8 cellular contexts compared by ENCODE assay signal in the genomic region with DNA sequence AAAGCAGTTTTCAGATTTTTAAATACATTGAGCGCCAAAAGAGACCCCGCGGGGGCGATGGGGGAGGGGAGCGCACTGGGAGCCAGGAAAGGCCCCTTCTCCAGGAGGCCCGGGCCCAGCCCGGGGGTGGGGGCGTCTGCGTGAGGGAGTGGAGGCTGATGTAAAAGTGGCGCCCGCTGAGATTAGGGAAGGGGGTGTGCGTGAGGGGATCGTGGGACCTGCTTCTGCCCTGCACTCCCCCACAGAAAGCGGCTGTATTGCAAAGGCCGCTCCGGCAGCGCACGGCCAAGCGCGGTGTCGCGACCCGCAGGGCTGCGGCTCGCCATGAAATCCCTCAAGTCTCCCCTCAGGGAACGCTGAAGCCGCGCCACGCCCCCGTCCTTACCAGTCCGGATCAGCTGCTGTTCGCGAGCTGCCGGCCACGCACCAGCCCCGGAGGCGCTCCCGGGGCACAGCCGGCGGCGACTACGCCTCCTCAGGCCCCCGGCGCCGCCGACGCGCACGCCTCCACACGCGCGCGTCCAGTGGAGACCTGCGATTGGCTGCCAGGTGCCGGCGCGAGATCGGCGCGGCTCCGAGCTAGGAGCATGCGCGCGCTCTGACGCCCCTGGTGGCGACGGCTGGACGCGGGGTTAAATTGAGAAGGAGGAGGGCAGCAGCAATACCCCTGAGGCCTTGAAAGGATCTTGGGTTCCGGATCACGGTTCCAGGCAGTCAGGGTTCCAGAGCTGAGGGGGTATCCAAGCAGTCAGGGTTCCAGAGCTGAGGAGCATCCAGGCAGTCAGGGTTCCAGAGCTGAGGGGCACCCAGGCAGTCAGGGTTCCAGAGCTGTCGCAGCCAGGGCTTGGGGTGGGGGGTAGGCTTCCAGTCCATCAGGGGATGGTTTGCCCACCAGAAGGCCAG.
DNase-seq lines count a peak whose midpoint lies in the region; ATAC-seq and TF ChIP-seq lines count a peak whose summit lies in the region.

A gene with protein sequence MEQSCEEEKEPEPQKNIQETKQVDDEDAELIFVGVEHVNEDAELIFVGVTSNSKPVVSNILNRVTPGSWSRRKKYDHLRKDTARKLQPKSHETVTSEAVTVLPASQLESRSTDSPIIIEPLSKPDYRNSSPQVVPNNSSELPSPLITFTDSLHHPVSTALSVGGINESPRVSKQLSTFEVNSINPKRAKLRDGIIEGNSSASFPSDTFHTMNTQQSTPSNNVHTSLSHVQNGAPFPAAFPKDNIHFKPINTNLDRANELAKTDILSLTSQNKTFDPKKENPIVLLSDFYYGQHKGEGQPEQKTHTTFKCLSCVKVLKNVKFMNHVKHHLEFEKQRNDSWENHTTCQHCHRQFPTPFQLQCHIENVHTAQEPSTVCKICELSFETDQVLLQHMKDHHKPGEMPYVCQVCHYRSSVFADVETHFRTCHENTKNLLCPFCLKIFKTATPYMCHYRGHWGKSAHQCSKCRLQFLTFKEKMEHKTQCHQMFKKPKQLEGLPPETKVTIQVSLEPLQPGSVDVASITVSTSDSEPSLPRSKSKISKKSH (minus strand): TSS at position 469 of the 903 bp plus-strand sequence. CDS start 19,344 bp downstream, outside the sequence.

- TF ChIP-seq POLR2A in GM18951 (IDR thresholded peaks at IDR 0.05; ENCODE audit: extremely low read depth, insufficient read depth, insufficient read length), result peak; percentile 60

- H3K27me3 ChIP-seq in mucosa of rectum (ENCODE audit: control insufficient read depth in 2 of 2, insufficient read depth in 2 of 2, low read length in 2 of 2), result peaks cover 0 to 3% of the 10 kb centered on the region in 2 donors

- peak within 1 kb of the TSS; percentile 68 to 75 for H3K4me3 ChIP-seq in mucosa of rectum (ENCODE audit: low read length in 2 of 2)

- peak within 1 kb of the TSS in 1 of 2 donors; percentile 53 for H3K9ac ChIP-seq in mucosa of rectum (ENCODE audit: low read depth in 1 of 2, low read length in 2 of 2)

- TF ChIP-seq CTCF in AG09319 (IDR thresholded peaks at IDR 0.05; ENCODE audit: low read depth, low read length), result peak; percentile 47

- H3K9me3 ChIP-seq in mucosa of rectum (ENCODE audit: control insufficient read depth in 2 of 2, low read length in 2 of 2), result no peaks in the 10 kb centered on the region

- in situ Hi-C loops in GM18951 (cut with MboI; ENCODE audit: low sequenced_read_pairs, unreplicated experiment), result no loop called here

- DNase-seq in AG09319 (ENCODE audit: extremely low read depth, low read depth) (peak; percentile 14), NCI-H748 treated with DMSO at 0.1 percent for 48 hours (lab: John Stamatoyannopoulos, UW) (peak; percentile 49), epidermal melanocyte (ENCODE audit: insufficient read length, low spot score) (peak; percentile 51)
- peak; percentile 60 to 78 (median 77) for DNase-seq in activated CD8-positive, alpha-beta memory T cell treated with anti-CD3 and anti-CD28 coated beads for 48 hours (ENCODE audit: low read depth in 2 of 3, low spot score in 2 of 3)
- DNase-seq in stimulated activated CD8-positive, alpha-beta memory T cell treated with anti-CD3 and anti-CD28 coated beads, Interleukin-4, amount 100 ng/mL, for 4 hours (ENCODE audit: low read depth in 2 of 2, low spot score in 1 of 2), result peak; percentile 46 to 61

- H3K27ac ChIP-seq in mucosa of rectum (ENCODE audit: low read depth in 2 of 2, low read length in 2 of 2), result no peak within 1 kb of the TSS

- no peaks in the 10 kb centered on the region for H3K36me3 ChIP-seq in mucosa of rectum (ENCODE audit: control insufficient read depth in 2 of 2, insufficient read depth in 2 of 2, low read length in 2 of 2)

- H3K4me1 ChIP-seq in mucosa of rectum (ENCODE audit: control insufficient read depth in 2 of 2, insufficient read depth in 2 of 2, low read length in 2 of 2), result peaks cover 3 to 5% of the 10 kb centered on the region in 2 donors

- peak; percentile 76 for ATAC-seq in HG03342 (IDR thresholded peaks at IDR 0.05; ENCODE audit: unreplicated experiment)

Comparison
In these comparisons a context has a peak if more than half of its experiments do, and no peak if none do; other contexts are left out.
1. DNase-seq: peak in every context shown above with its lines; median percentile 77 in activated CD8-positive, alpha-beta memory T cell treated with anti-CD3 and anti-CD28 coated beads for 48 hours; 54 in stimulated activated CD8-positive, alpha-beta memory T cell treated with anti-CD3 and anti-CD28 coated beads, Interleukin-4, amount 100 ng/mL, for 4 hours; 51 in epidermal melanocyte; 49 in NCI-H748 treated with DMSO at 0.1 percent for 48 hours; 14 in AG09319.